In genomic region chrX:128781506-128781905, GRCh38 we compare ENCODE assay signal across 7 cellular contexts.
A peak's percentile ranks its signal among the peaks of the same experiment; 100 is the strongest.
DNase-seq lines count a peak whose midpoint lies in the region; ATAC-seq and TF ChIP-seq lines count a peak whose summit lies in the region.

No MANE protein-coding gene starts in this region.

- H3K9ac ChIP-seq in DND-41 (ENCODE audit: low read depth, low read length), result no peak overlapping the region

- ATAC-seq in DND-41 (ENCODE audit: insufficient read depth, low read depth) (peak; percentile 89), HG02885 (IDR thresholded peaks at IDR 0.05; ENCODE audit: poor library complexity, unreplicated experiment) (peak; percentile 73), left colon (peak; percentile 91), GM19328 (IDR thresholded peaks at IDR 0.05; ENCODE audit: unreplicated experiment) (no peak)

- peak overlapping the region; percentile 44; the same call in 1 of the 2 replicates for H3K27ac ChIP-seq in DND-41 (ENCODE audit: low read length)

- H3K9me3 ChIP-seq in DND-41 (ENCODE audit: insufficient read depth, low read length, severe bottlenecking), result no peaks in the 10 kb centered on the region

- peak; percentile 59 for TF ChIP-seq CTCF in DND-41 (IDR thresholded peaks at IDR 0.05; ENCODE audit: borderline replicate concordance, extremely low read depth, low read length, poor library complexity, severe bottlenecking)

- no peak overlapping the region for H3K4me3 ChIP-seq in DND-41 (ENCODE audit: low read depth in 1 of 2, low read length in 2 of 2)

- intact Hi-C loops in left colon (cut with DNase I, micrococcal nuclease), result no loop called here
- intact Hi-C loops in cardiac septum (cut with DNase I), result no loop called here

- H3K4me2 ChIP-seq in DND-41 (ENCODE audit: insufficient read depth, low read length), result no peak overlapping the region

- DNase-seq in DND-41 (peak; percentile 58), T follicular helper cell (ENCODE audit: low read depth) (peak; percentile 11), left colon (peak; percentile 26 to 49), KG1 (lab: John Stamatoyannopoulos, UW) (no peak), cardiac septum (ENCODE audit: low spot score) (no peak)

- no peaks in the 10 kb centered on the region for H3K27me3 ChIP-seq in DND-41 (ENCODE audit: insufficient read depth, low read length, poor library complexity)

- H2AFZ ChIP-seq in DND-41 (ENCODE audit: low read depth, low read length), result peak overlapping the region; percentile 94

- H3K79me2 ChIP-seq in DND-41 (ENCODE audit: insufficient read depth, low read length), result no peaks in the 10 kb centered on the region

- H3K4me1 ChIP-seq in DND-41 (ENCODE audit: insufficient read depth, low read length), result peaks cover 21% of the 10 kb centered on the region

- H4K20me1 ChIP-seq in DND-41 (ENCODE audit: insufficient read depth, low read length), result no peaks in the 10 kb centered on the region

- no peaks in the 10 kb centered on the region for H3K36me3 ChIP-seq in DND-41 (ENCODE audit: insufficient read depth, low read length)

Comparison
In these comparisons a context has a peak if more than half of its experiments do, and no peak if none do; other contexts are left out.
1. DNase-seq: peak in DND-41 (single experiment), T follicular helper cell (single experiment) and left colon (2 of 2); none in KG1 (single experiment) and cardiac septum (single experiment).